ENCODE assay signal across 17 cellular contexts in genomic region chr13:113021811-113022210, GRCh38. TPM values are rescaled to one million over a fixed set of nuclear protein-coding genes. Genes with fewer than 3 reads are reported as not detected.
A peak's percentile ranks its signal among the peaks of the same experiment; 100 is the strongest.
DNase-seq lines count a peak whose midpoint lies in the region; ATAC-seq, FAIRE-seq and TF ChIP-seq lines count a peak whose summit lies in the region.
"Had no signal": no experiment of that assay in that cellular context is flagged by ENCODE, and none has a peak within 500 bp of the region (broad histone marks: within the 10 kb centered on the region; RNA-seq: fewer than 3 reads in every experiment).

No MANE protein-coding gene starts in this region.

- no peak for TF ChIP-seq POLR2A in HepG2 (IDR thresholded peaks at IDR 0.05; ENCODE audit: insufficient read depth in 1 of 2, low read depth in 2 of 2, low read length in 2 of 2)
- TF ChIP-seq POLR2A in right lobe of liver (IDR thresholded peaks at IDR 0.05): no peak

- H3K27ac ChIP-seq in HepG2 (ENCODE audit: extremely low read length, insufficient read depth, low read length) (peak overlapping the region; percentile 85), right lobe of liver (no peak overlapping the region), lower lobe of right lung (no peak overlapping the region), psoas muscle (peak overlapping the region; percentile 9)
- H3K27ac ChIP-seq: Peyer's patch, SJSA1 had no signal

- 90% methylated on average over 2 of the region's 7 CpGs for WGBS in HepG2 (ENCODE audit: low lambda C conversion rate)
- no CpG with 5 or more reads among the region's 7 CpGs for WGBS in right lobe of liver (ENCODE audit: insufficient coverage, low coverage, low lambda C conversion rate, missing lambda C conversion rate)
- WGBS in psoas muscle, 3 donors: 69 to 78% (median 70%) methylated on average over 7 of the region's 7 CpGs

- DNase-seq in HepG2 (ENCODE audit: low spot score): no peak
- DNase-seq in right lobe of liver: no peak
- no peak for DNase-seq in lower lobe of right lung
- no peak for DNase-seq in psoas muscle
- no peak for DNase-seq in NCI-H1436 (lab: John Stamatoyannopoulos, UW)
- no peak for DNase-seq in RCC 7860 (ENCODE audit: low spot score)
- no peak for DNase-seq in NCI-H526 (lab: John Stamatoyannopoulos, UW)
- DNase-seq: EL; GF-D8; KG1; NCI-H1092; NCI-H1436 treated with DMSO at 0.1 percent for 48 hours; NCI-H1930; NK-92 treated with Interleukin-12 subunit alpha and Interleukin-12 subunit beta, amount 100 ng/mL, for 24 hours; Peyer's patch had no signal

- TF ChIP-seq RAD21 in HepG2 (CRISPR knock-in tag; IDR thresholded peaks at IDR 0.05): no peak

- CTCF ChIA-PET in HepG2 (lab: Yijun Ruan, JAX; ENCODE audit: low intra/inter-chr PET ratio, low total read pairs): no interaction called here

- H3K9ac ChIP-seq in HepG2 (ENCODE audit: insufficient read depth, low read depth, low read length): peak overlapping the region; percentile 72

- no peaks in the 10 kb centered on the region for H4K20me1 ChIP-seq in HepG2 (ENCODE audit: insufficient read depth, low read length)

- POLR2A ChIA-PET in HepG2 (lab: Yijun Ruan, JAX): interaction anchor here (1.0 to 4.0 kb wide), 6 partner anchors 20 to 78 kb away, joined by 3 to 18 read pairs (median 5); no protein-coding TSS in a partner anchor

- FAIRE-seq in HepG2 (lab: Jason Lieb, UNC): no peak
- FAIRE-seq in RCC 7860 (lab: Jason Lieb, UNC): no peak

- H3K4me3 ChIP-seq in HepG2 (replicated peaks in 1 of 3; ENCODE audit: insufficient read depth in 1 of 3, low read depth in 2 of 3, low read length in 3 of 3): peak overlapping the region in 2 of 3 experiments; percentile 8; a peak in 2 of 6 replicates
- no peak overlapping the region for H3K4me3 ChIP-seq in right lobe of liver
- no peak overlapping the region for H3K4me3 ChIP-seq in lower lobe of right lung
- no peak overlapping the region for H3K4me3 ChIP-seq in psoas muscle
- H3K4me3 ChIP-seq: Peyer's patch, SJSA1 had no signal

- H3K27me3 ChIP-seq in HepG2 (ENCODE audit: control insufficient read depth in 1 of 2, insufficient read depth in 2 of 2, low read length in 2 of 2) (no peaks in the 10 kb centered on the region), right lobe of liver (no peaks in the 10 kb centered on the region), lower lobe of right lung (ENCODE audit: low read depth) (no peaks in the 10 kb centered on the region), psoas muscle (ENCODE audit: insufficient read depth in 3 of 3, low read length in 2 of 3) (peaks cover 0 to 16% (median 2%) of the 10 kb centered on the region in 3 donors)
- H3K27me3 ChIP-seq: Peyer's patch had no signal

- TSS peak; percentile 47 for BruUV-seq in HepG2 (replicated peaks; lab: Mats Ljungman, UMichigan)

- H3K79me2 ChIP-seq in HepG2 (ENCODE audit: insufficient read depth, low read length): no peaks in the 10 kb centered on the region

- H3K36me3 ChIP-seq in HepG2 (replicated peaks in 1 of 2; ENCODE audit: control insufficient read depth in 1 of 2, insufficient read depth in 2 of 2, low read length in 2 of 2): peaks cover 5 to 28% of the 10 kb centered on the region in 2 experiments
- H3K36me3 ChIP-seq in right lobe of liver: no peaks in the 10 kb centered on the region
- H3K36me3 ChIP-seq in lower lobe of right lung: peaks cover 5% of the 10 kb centered on the region
- no peaks in the 10 kb centered on the region for H3K36me3 ChIP-seq in psoas muscle (ENCODE audit: insufficient read depth in 1 of 2, low read depth in 1 of 2)
- H3K36me3 ChIP-seq: Peyer's patch, SJSA1 had no signal

- in situ Hi-C loops in HepG2 (cut with HindIII; ENCODE audit: extremely low pct_ligation_motif_present, low pct_unique_long_range_greater_than_20kb): no loop called here

- H3K4me2 ChIP-seq in HepG2 (ENCODE audit: low read depth, low read length): peak overlapping the region; percentile 55

- no peak overlapping the region for H2AFZ ChIP-seq in HepG2 (ENCODE audit: low read length)

- no peak for TF ChIP-seq CTCF in HepG2 (CRISPR knock-in tag; IDR thresholded peaks at IDR 0.05)
- no peak for TF ChIP-seq CTCF in right lobe of liver (IDR thresholded peaks at IDR 0.05)
- TF ChIP-seq CTCF in lower lobe of right lung (IDR thresholded peaks at IDR 0.05): no peak
- TF ChIP-seq CTCF in psoas muscle (IDR thresholded peaks at IDR 0.05): no peak

- H3K9me3 ChIP-seq in HepG2 (ENCODE audit: low read length) (no peaks in the 10 kb centered on the region), right lobe of liver (no peaks in the 10 kb centered on the region), lower lobe of right lung (no peaks in the 10 kb centered on the region), psoas muscle (no peaks in the 10 kb centered on the region)
- H3K9me3 ChIP-seq: Peyer's patch, SJSA1 had no signal

- ATAC-seq in HepG2: peak; percentile 2
- no peak for ATAC-seq in right lobe of liver
- peak; percentile 4 to 31 for ATAC-seq in lower lobe of right lung
- no peak for ATAC-seq in psoas muscle
- ATAC-seq in GM19324 (IDR thresholded peaks at IDR 0.05; ENCODE audit: low FRiP score, unreplicated experiment): no peak

- intact Hi-C loops in HepG2 (cut with micrococcal nuclease; ENCODE audit: unreplicated experiment) (loop anchor here (1.0 to 5.0 kb wide), 3 partner anchors 12 to 71 kb away; no protein-coding TSS in a partner anchor), right lobe of liver (cut with DNase I) (no loop called here), lower lobe of right lung (cut with DNase I) (no loop called here), psoas muscle (cut with DNase I) (no loop called here)

- TF ChIP-seq EP300 in HepG2 (IDR thresholded peaks at IDR 0.05; ENCODE audit: low read depth in 2 of 2, low read length in 2 of 2): no peak
- no peak for TF ChIP-seq EP300 in HepG2 (CRISPR knock-in tag; IDR thresholded peaks at IDR 0.05; ENCODE audit: borderline replicate concordance)

- H3K4me1 ChIP-seq in HepG2 (ENCODE audit: insufficient read depth, low read length): peaks cover 46% of the 10 kb centered on the region
- peaks cover 0 to 22% (median 8%) of the 10 kb centered on the region in 4 donors for H3K4me1 ChIP-seq in right lobe of liver
- no peaks in the 10 kb centered on the region for H3K4me1 ChIP-seq in lower lobe of right lung
- no peaks in the 10 kb centered on the region for H3K4me1 ChIP-seq in psoas muscle
- H3K4me1 ChIP-seq: Peyer's patch had no signal

TF ChIP-seq in HepG2, 621 proteins besides CTCF, POLR2A, EP300 and RAD21 (continues in another document):
- TF ChIP-seq RARA (CRISPR knock-in tag; IDR thresholded peaks at IDR 0.05): no peak
- no peak for TF ChIP-seq NR2F6 (IDR thresholded peaks at IDR 0.05)
- no peak for TF ChIP-seq NR2F6 (CRISPR knock-in tag; IDR thresholded peaks at IDR 0.05)
- TF ChIP-seq ARID3A (IDR thresholded peaks at IDR 0.05; ENCODE audit: low read depth, low read length): no peak

RNA-seq across cellular contexts. Expression of gene MCF2L, which starts 52.8 kb away (rescaled TPM):
- total RNA-seq in HepG2 (2016; rRNA removed; fragmentation: Illumina TruSeq; extraction: Trizol): 13.7 and 19.4 TPM in 2 replicates
- 2.3 and 3.4 TPM in 2 replicates for total RNA-seq in HepG2 (2016; cell fraction: cytosol; rRNA removed; fragmentation: Illumina TruSeq; extraction: Trizol; ENCODE audit: low read depth)
- total RNA-seq in HepG2 (2016; cell fraction: insoluble cytoplasmic fraction; rRNA removed; fragmentation: Illumina TruSeq; extraction: Trizol): 10.9 and 20.3 TPM in 2 replicates
- 5.5 and 5.6 TPM in 2 replicates for total RNA-seq in HepG2 (2016; cell fraction: membrane; rRNA removed; fragmentation: Illumina TruSeq; extraction: Trizol)
- total RNA-seq in HepG2 (2016; cell fraction: nucleus; rRNA removed; fragmentation: Illumina TruSeq; extraction: Trizol): 24.6 and 25.3 TPM in 2 replicates
- 28.4 and 33.6 TPM in 2 replicates for polyA plus RNA-seq in HepG2 (2011; rRNA removed)
- 13.6 and 15.2 TPM in 2 replicates for polyA plus RNA-seq in HepG2 (2011; cell fraction: cytosol; rRNA removed)
- 196 and 262 TPM in 2 replicates for polyA plus RNA-seq in HepG2 (2011; cell fraction: nucleus; rRNA removed)
- 26.3 and 28.9 TPM in 2 replicates for polyA plus RNA-seq in HepG2 (2012)
- polyA plus RNA-seq in HepG2 (2016; cell fraction: cytosol; fragmentation: Illumina TruSeq; extraction: Trizol; ENCODE audit: low read depth): 1.1 and 1.3 TPM in 2 replicates
- 10.3 and 10.5 TPM in 2 replicates for polyA plus RNA-seq in HepG2 (2016; cell fraction: insoluble cytoplasmic fraction; fragmentation: Illumina TruSeq; extraction: Trizol; ENCODE audit: low read depth)
- 1.6 and 2.4 TPM in 2 replicates for polyA plus RNA-seq in HepG2 (2016; cell fraction: membrane; fragmentation: Illumina TruSeq; extraction: Trizol; ENCODE audit: low read depth)
- polyA plus RNA-seq in HepG2 (2016; cell fraction: nucleus; fragmentation: Illumina TruSeq; extraction: Trizol; ENCODE audit: insufficient read depth, low read depth): 57.7 and 66.1 TPM in 2 replicates
- polyA minus RNA-seq in HepG2 (2011; rRNA and poly(A)+ RNA removed; ENCODE audit: low replicate concordance): 39.0 and 75.0 TPM in 2 replicates
- polyA minus RNA-seq in HepG2 (2011; cell fraction: cytosol; rRNA and poly(A)+ RNA removed): 16.7 and 21.1 TPM in 2 replicates
- 89.5 and 90.6 TPM in 2 replicates for polyA minus RNA-seq in HepG2 (2011; cell fraction: nucleus; rRNA and poly(A)+ RNA removed)
- total RNA-seq in right lobe of liver: 10 to 100 TPM in 5 of 6 experiments, 1 to 10 TPM in 1; 9.6 to 18.4 (median 11.7) TPM
- total RNA-seq in lower lobe of right lung: 42.4 TPM
- 10 to 100 TPM; 14.3 to 40.5 (median 23.3) TPM for total RNA-seq in psoas muscle
- 10 to 100 TPM in 2 of 3 donors, 1 to 10 TPM in 1; 9.1 to 22.0 (median 18.7) TPM for polyA plus RNA-seq in psoas muscle

Comparison
In these comparisons a context has a peak if more than half of its experiments do, and no peak if none do; other contexts are left out.
1. ATAC-seq: peak in HepG2 (single experiment) and lower lobe of right lung (2 of 2); none in right lobe of liver (0 of 4), psoas muscle (0 of 4) and GM19324 (single experiment).
2. H3K27ac ChIP-seq: peak in HepG2 (single experiment) and psoas muscle (single experiment); none in right lobe of liver (0 of 3) and lower lobe of right lung (single experiment).
3. H3K4me3 ChIP-seq: peak in HepG2 (2 of 3); none in right lobe of liver (0 of 3), lower lobe of right lung (single experiment) and psoas muscle (single experiment).